In genomic region chr14:76673261-76673660, GRCh38 we compare ENCODE assay signal across 27 cellular contexts.
"Had no signal": no experiment of that assay in that cellular context is flagged by ENCODE, and none has a peak within 500 bp of the region (broad histone marks: within the 10 kb centered on the region; RNA-seq: fewer than 3 reads in every experiment).

No MANE protein-coding gene starts in this region.

- H3K4me3 ChIP-seq: left ventricle myocardium inferior, lower lobe of right lung, ovary, psoas muscle, sigmoid colon, testis, tibial artery, upper lobe of right lung, uterus had no signal

- H3K9me3 ChIP-seq: ovary, testis, upper lobe of right lung, uterus had no signal

- H3K27ac ChIP-seq: left ventricle myocardium inferior, lower lobe of right lung, ovary, psoas muscle, sigmoid colon, testis, tibial artery, upper lobe of right lung, uterus had no signal

- DNase-seq: cortex of kidney; effector memory CD8-positive, alpha-beta T cell; erythroblast; hypothalamus; immature natural killer cell; islet precursor cell; kidney glomerular epithelial cell; left colon; left ventricle myocardium inferior; lower lobe of right lung; naive thymus-derived CD8-positive, alpha-beta T cell; nephron progenitor cell; occipital lobe; ovary; posterior cingulate gyrus; psoas muscle; right cardiac atrium; sigmoid colon; stimulated activated CD4-positive, alpha-beta T cell treated with anti-CD3 and anti-CD28 coated beads, Interleukin-2, amount 100 ng/mL, for 24 hours; stimulated activated CD4-positive, alpha-beta T cell treated with anti-CD3 and anti-CD28 coated beads, Interleukin-4, amount 100 ng/mL, for 24 hours; stimulated activated naive CD4-positive, alpha-beta T cell treated with Interleukin-2 at 50 U/mL for 16 hours; substantia nigra; testis; tibial artery; upper lobe of right lung; uterus had no signal

- H3K36me3 ChIP-seq: lower lobe of right lung, ovary, sigmoid colon, tibial artery, upper lobe of right lung, uterus had no signal

- ATAC-seq: effector memory CD8-positive, alpha-beta T cell; left colon; lower lobe of right lung; naive thymus-derived CD8-positive, alpha-beta T cell; psoas muscle; right cardiac atrium; stimulated activated effector memory CD8-positive, alpha-beta T cell treated with anti-CD3 and anti-CD28 coated beads, Interleukin-12 subunit alpha, Interleukin-12 subunit beta, amount 100 ng/mL, for 72 hours; upper lobe of right lung had no signal

- H3K4me1 ChIP-seq: left ventricle myocardium inferior, lower lobe of right lung, psoas muscle, sigmoid colon, testis, tibial artery, upper lobe of right lung, uterus had no signal

- H3K27me3 ChIP-seq: ovary, sigmoid colon, testis, tibial artery, upper lobe of right lung, uterus had no signal
